ENCODE assay signal across 8 cellular contexts in the genomic region with DNA sequence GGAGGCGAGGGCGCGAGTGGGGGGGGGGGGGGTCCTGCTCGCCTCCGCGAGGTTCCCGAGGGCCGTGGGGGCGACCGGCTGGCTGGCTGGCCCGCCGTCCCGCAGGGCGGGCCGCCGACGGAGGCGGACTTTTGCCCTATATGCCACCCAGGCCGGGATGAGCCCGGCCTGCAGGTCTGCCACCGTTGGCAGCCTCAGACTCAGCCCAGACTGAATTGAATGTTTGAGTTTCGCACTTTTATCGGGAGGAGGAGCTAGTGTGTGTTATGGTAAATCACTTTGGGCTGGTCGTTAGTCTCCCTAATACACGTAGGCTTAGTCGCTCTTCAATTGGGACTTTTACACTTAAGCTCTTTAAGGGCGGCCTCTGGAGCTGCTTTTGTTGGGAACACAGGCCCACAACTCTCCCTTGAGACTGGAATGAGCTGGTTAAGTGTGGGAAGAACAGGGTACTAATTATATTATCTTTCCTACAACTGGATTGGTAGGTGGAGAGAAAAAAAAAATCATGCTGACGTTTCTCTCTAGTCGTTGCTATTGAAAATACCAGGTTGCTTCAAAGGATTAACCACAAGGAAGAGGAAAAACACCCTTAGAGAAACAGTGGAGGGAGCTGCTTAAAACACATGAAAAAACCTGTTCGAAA. TPM values are rescaled to one million over a fixed set of nuclear protein-coding genes. Genes with fewer than 3 reads are reported as not detected.
A peak's percentile ranks its signal among the peaks of the same experiment; 100 is the strongest.
DNase-seq lines count a peak whose midpoint lies in the region; ATAC-seq and TF ChIP-seq lines count a peak whose summit lies in the region.

No MANE protein-coding gene starts in this region.

- peaks cover 49% of the 10 kb centered on the region for H3K4me1 ChIP-seq in CD8-positive, alpha-beta memory T cell (ENCODE audit: insufficient read depth, low read length)

- peak; percentile 27 for ATAC-seq in HG03378 (IDR thresholded peaks at IDR 0.05; ENCODE audit: unreplicated experiment)

- H3K36me3 Mint-ChIP-seq in CD8-positive, alpha-beta memory T cell = peaks cover 10 to 28% (median 15%) of the 10 kb centered on the region in 3 donors
- H3K36me3 Mint-ChIP-seq in activated CD4-positive, alpha-beta T cell treated with anti-CD3 and anti-CD28 coated beads, Interleukin-2, amount 10 ng/mL, durations not matched to agents 24 days and 14 days (ENCODE audit: low read depth) = peaks cover 25% of the 10 kb centered on the region
- peaks cover 26% of the 10 kb centered on the region for H3K36me3 Mint-ChIP-seq in nephron (ENCODE audit: low read depth)

- POLR2A ChIA-PET in CD8-positive, alpha-beta memory T cell (lab: Charles Lee) = interaction anchor here (0.6 to 5.5 kb wide), 13 partner anchors 11 to 893 kb away, joined by 3 to 101 read pairs (median 4); a partner anchor contains a TSS

- H3K27me3 Mint-ChIP-seq in CD8-positive, alpha-beta memory T cell = peaks cover 0 to 15% of the 10 kb centered on the region in 2 donors
- H3K27me3 Mint-ChIP-seq in activated CD4-positive, alpha-beta T cell treated with anti-CD3 and anti-CD28 coated beads, Interleukin-2, amount 10 ng/mL, durations not matched to agents 24 days and 14 days = peaks cover 2% of the 10 kb centered on the region
- H3K27me3 Mint-ChIP-seq in nephron (ENCODE audit: low read depth) = peaks cover 4% of the 10 kb centered on the region

- CTCF ChIA-PET in CD8-positive, alpha-beta memory T cell (lab: Charles Lee) = interaction anchor here (0.6 to 8.3 kb wide), 12 partner anchors 11 to 472 kb away, joined by 3 to 68 read pairs (median 4); no protein-coding TSS in a partner anchor

- H3K27ac Mint-ChIP-seq in CD8-positive, alpha-beta memory T cell = peak overlapping the region; percentile 99 to 100 (median 100)
- peak overlapping the region; percentile 100 for H3K27ac Mint-ChIP-seq in activated CD4-positive, alpha-beta T cell treated with anti-CD3 and anti-CD28 coated beads, Interleukin-2, amount 10 ng/mL, durations not matched to agents 24 days and 14 days
- H3K27ac Mint-ChIP-seq in nephron = peak overlapping the region; percentile 100

- intact Hi-C loops in activated CD4-positive, alpha-beta T cell treated with anti-CD3 and anti-CD28 coated beads, Interleukin-2, amount 10 ng/mL, durations not matched to agents 24 days and 14 days (cut with micrococcal nuclease) = loop anchor here (1.0 to 5.0 kb wide), 6 partner anchors 157 to 891 kb away; a partner anchor contains a TSS

- no peaks in the 10 kb centered on the region for H3K9me3 ChIP-seq in CD8-positive, alpha-beta memory T cell (ENCODE audit: low read length)

- DNase-seq in CD8-positive, alpha-beta memory T cell = peak in 3 of 5 donors; percentile 82 to 88 (median 84)
- DNase-seq in GM19238 (ENCODE audit: insufficient read length, low spot score) = peak; percentile 46
- peak; percentile 88 for DNase-seq in NCI-H345 treated with DMSO at 0.1 percent for 48 hours (lab: John Stamatoyannopoulos, UW; ENCODE audit: unreplicated experiment)
- DNase-seq in activated CD4-positive, alpha-beta T cell treated with anti-CD3 and anti-CD28 coated beads, Interleukin-2, amount 10 ng/mL, durations not matched to agents 24 days and 14 days = peak; percentile 92
- peak; percentile 85 for DNase-seq in fibroblast of gingiva (ENCODE audit: low read depth)
- no peak for DNase-seq in GM03348 (ENCODE audit: low spot score)

- H3K27me3 ChIP-seq in CD8-positive, alpha-beta memory T cell (ENCODE audit: insufficient read depth, low read length, poor library complexity, severe bottlenecking) = no peaks in the 10 kb centered on the region

- peaks cover 0 to 6% (median 0%) of the 10 kb centered on the region in 5 donors for H3K9me3 Mint-ChIP-seq in CD8-positive, alpha-beta memory T cell
- H3K9me3 Mint-ChIP-seq in activated CD4-positive, alpha-beta T cell treated with anti-CD3 and anti-CD28 coated beads, Interleukin-2, amount 10 ng/mL, durations not matched to agents 24 days and 14 days = no peaks in the 10 kb centered on the region
- H3K9me3 Mint-ChIP-seq in nephron = peaks cover 2% of the 10 kb centered on the region

- H3K36me3 ChIP-seq in CD8-positive, alpha-beta memory T cell (ENCODE audit: insufficient read depth, low read length) = peaks cover 11% of the 10 kb centered on the region

- peaks cover 41 to 52% (median 50%) of the 10 kb centered on the region in 3 donors for H3K4me1 Mint-ChIP-seq in CD8-positive, alpha-beta memory T cell
- H3K4me1 Mint-ChIP-seq in activated CD4-positive, alpha-beta T cell treated with anti-CD3 and anti-CD28 coated beads, Interleukin-2, amount 10 ng/mL, durations not matched to agents 24 days and 14 days = peaks cover 42% of the 10 kb centered on the region
- peaks cover 38% of the 10 kb centered on the region for H3K4me1 Mint-ChIP-seq in nephron

- peak overlapping the region; percentile 96 for H3K27ac ChIP-seq in CD8-positive, alpha-beta memory T cell (ENCODE audit: low read depth, low read length)

- no peak for TF ChIP-seq CTCF in nephron (IDR thresholded peaks at IDR 0.05; ENCODE audit: unreplicated experiment in 3 of 3)

- H3K4me3 Mint-ChIP-seq in CD8-positive, alpha-beta memory T cell = peak overlapping the region; percentile 83 to 99 (median 96)
- H3K4me3 Mint-ChIP-seq in activated CD4-positive, alpha-beta T cell treated with anti-CD3 and anti-CD28 coated beads, Interleukin-2, amount 10 ng/mL, durations not matched to agents 24 days and 14 days = peak overlapping the region; percentile 95
- peak overlapping the region; percentile 82 to 88 (median 83) for H3K4me3 Mint-ChIP-seq in nephron

- H3K4me3 ChIP-seq in CD8-positive, alpha-beta memory T cell (ENCODE audit: low read length) = peak overlapping the region; percentile 42

RNA-seq across cellular contexts. Expression of a gene that starts 1.3 kb away (rescaled TPM):
- 10 to 100 TPM; 91.8 to 98.4 TPM for total RNA-seq in CD8-positive, alpha-beta memory T cell
- 42.5 TPM for polyA plus RNA-seq in CD8-positive, alpha-beta memory T cell
- total RNA-seq in activated CD4-positive, alpha-beta T cell treated with anti-CD3 and anti-CD28 coated beads, Interleukin-2, amount 10 ng/mL, durations not matched to agents 24 days and 14 days = 206 and 217 TPM in 2 replicates
